9 cellular contexts compared by ENCODE assay signal in genomic region chr4:6974138-6974848, GRCh38.
DNase-seq lines count a peak whose midpoint lies in the region; ATAC-seq and TF ChIP-seq lines count a peak whose summit lies in the region.
"Had no signal": no experiment of that assay in that cellular context is flagged by ENCODE, and none has a peak within 500 bp of the region (broad histone marks: within the 10 kb centered on the region; RNA-seq: fewer than 3 reads in every experiment).

No MANE protein-coding gene starts in this region.

- peak overlapping the region; percentile 33 for H3K4me2 ChIP-seq in BLaER1

- no peaks in the 10 kb centered on the region for H3K27me3 ChIP-seq in BLaER1
- H3K27me3 ChIP-seq in heart left ventricle: no peaks in the 10 kb centered on the region
- H3K27me3 ChIP-seq in psoas muscle (ENCODE audit: insufficient read depth in 3 of 3, low read length in 2 of 3): no peaks in the 10 kb centered on the region

- peaks cover 38% of the 10 kb centered on the region for H4K20me1 ChIP-seq in BLaER1

- peak; percentile 84 for DNase-seq in LHCN-M2 (ENCODE audit: low read depth)
- DNase-seq in T follicular helper cell (ENCODE audit: low read depth): peak; percentile 72
- DNase-seq in activated naive CD8-positive, alpha-beta T cell treated with anti-CD3 and anti-CD28 coated beads, Interleukin-2, amount 50 U/mL, for 24 hours: peak; percentile 87
- peak; percentile 79 to 83 (median 81) for DNase-seq in heart left ventricle
- peak; percentile 80 to 88 for DNase-seq in psoas muscle

- intact Hi-C loops in heart left ventricle (cut with DNase I): loop anchor here in 9 of 10 donors (1.0 to 10.0 kb wide), 7 partner anchors 93 to 101 kb away; partner anchors contain the start of gene GRPEL1 (in 2 of the 9)
- intact Hi-C loops in psoas muscle (cut with DNase I): loop anchor here (5.0 kb wide), 1 partner anchor 98 kb away; no protein-coding TSS in a partner anchor

- H3K36me3 ChIP-seq in BLaER1 (peaks cover 61% of the 10 kb centered on the region), heart left ventricle (peaks cover 0 to 30% (median 0%) of the 10 kb centered on the region in 9 donors), psoas muscle (ENCODE audit: insufficient read depth in 1 of 2, low read depth in 1 of 2) (no peaks in the 10 kb centered on the region)

- TF ChIP-seq CTCF in heart left ventricle (IDR thresholded peaks at IDR 0.05) (peak; percentile 92 to 98 (median 96)), psoas muscle (IDR thresholded peaks at IDR 0.05) (peak; percentile 98)

- H3K4me1 Mint-ChIP-seq in activated naive CD8-positive, alpha-beta T cell treated with anti-CD3 and anti-CD28 coated beads, Interleukin-2, amount 50 U/mL, for 24 hours: peaks cover 12% of the 10 kb centered on the region

- H3K4me3 ChIP-seq in BLaER1 (no peak overlapping the region), heart left ventricle (no peak overlapping the region), psoas muscle (no peak overlapping the region)

- ATAC-seq in GM19043 (IDR thresholded peaks at IDR 0.05; ENCODE audit: low read depth, unreplicated experiment) (peak; percentile 57), heart left ventricle (peak; percentile 81 to 92 (median 92)), psoas muscle (peak; percentile 86 to 92 (median 90)), GM19452 (IDR thresholded peaks at IDR 0.05; ENCODE audit: unreplicated experiment) (no peak)
- ATAC-seq in activated naive CD8-positive, alpha-beta T cell treated with anti-CD3 and anti-CD28 coated beads, Interleukin-2, amount 50 U/mL, for 24 hours: peak; percentile 94

- no peak overlapping the region for H3K9ac ChIP-seq in BLaER1

- no peaks in the 10 kb centered on the region for H3K9me3 Mint-ChIP-seq in activated naive CD8-positive, alpha-beta T cell treated with anti-CD3 and anti-CD28 coated beads, Interleukin-2, amount 50 U/mL, for 24 hours

- H3K9me3 ChIP-seq in BLaER1: peaks cover 11% of the 10 kb centered on the region; the same call in 1 of the 2 replicates
- H3K9me3 ChIP-seq in heart left ventricle: no peaks in the 10 kb centered on the region
- H3K9me3 ChIP-seq in psoas muscle: no peaks in the 10 kb centered on the region

- WGBS in heart left ventricle, 4 donors: 28 to 31% (median 29%) methylated on average over 7 of the region's 7 CpGs
- WGBS in psoas muscle, 3 donors: 25 to 29% (median 27%) methylated on average over 7 of the region's 7 CpGs

- TF ChIP-seq POLR2A in heart left ventricle (IDR thresholded peaks at IDR 0.05): no peak

- H3K27ac Mint-ChIP-seq in activated naive CD8-positive, alpha-beta T cell treated with anti-CD3 and anti-CD28 coated beads, Interleukin-2, amount 50 U/mL, for 24 hours: no peak overlapping the region

- no peak overlapping the region for H3K4me3 Mint-ChIP-seq in activated naive CD8-positive, alpha-beta T cell treated with anti-CD3 and anti-CD28 coated beads, Interleukin-2, amount 50 U/mL, for 24 hours
- H3K4me3 Mint-ChIP-seq: activated naive CD8-positive, alpha-beta T cell had no signal

- peaks cover 2% of the 10 kb centered on the region for H3K36me3 Mint-ChIP-seq in activated naive CD8-positive, alpha-beta T cell treated with anti-CD3 and anti-CD28 coated beads, Interleukin-2, amount 50 U/mL, for 24 hours (ENCODE audit: low read depth)

- H3K27me3 Mint-ChIP-seq in activated naive CD8-positive, alpha-beta T cell treated with anti-CD3 and anti-CD28 coated beads, Interleukin-2, amount 50 U/mL, for 24 hours: no peaks in the 10 kb centered on the region
- H3K27me3 Mint-ChIP-seq: activated naive CD8-positive, alpha-beta T cell had no signal

- no peak overlapping the region for H3K27ac ChIP-seq in BLaER1
- peak overlapping the region in 1 of 12 donors; percentile 13 for H3K27ac ChIP-seq in heart left ventricle
- H3K27ac ChIP-seq in psoas muscle: peak overlapping the region; percentile 30

- peaks cover 60% of the 10 kb centered on the region for H3K4me1 ChIP-seq in BLaER1
- peaks cover 0 to 24% (median 0%) of the 10 kb centered on the region in 12 donors for H3K4me1 ChIP-seq in heart left ventricle
- H3K4me1 ChIP-seq in psoas muscle: peaks cover 41% of the 10 kb centered on the region
